8 cellular contexts compared by ENCODE assay signal in the genomic region with DNA sequence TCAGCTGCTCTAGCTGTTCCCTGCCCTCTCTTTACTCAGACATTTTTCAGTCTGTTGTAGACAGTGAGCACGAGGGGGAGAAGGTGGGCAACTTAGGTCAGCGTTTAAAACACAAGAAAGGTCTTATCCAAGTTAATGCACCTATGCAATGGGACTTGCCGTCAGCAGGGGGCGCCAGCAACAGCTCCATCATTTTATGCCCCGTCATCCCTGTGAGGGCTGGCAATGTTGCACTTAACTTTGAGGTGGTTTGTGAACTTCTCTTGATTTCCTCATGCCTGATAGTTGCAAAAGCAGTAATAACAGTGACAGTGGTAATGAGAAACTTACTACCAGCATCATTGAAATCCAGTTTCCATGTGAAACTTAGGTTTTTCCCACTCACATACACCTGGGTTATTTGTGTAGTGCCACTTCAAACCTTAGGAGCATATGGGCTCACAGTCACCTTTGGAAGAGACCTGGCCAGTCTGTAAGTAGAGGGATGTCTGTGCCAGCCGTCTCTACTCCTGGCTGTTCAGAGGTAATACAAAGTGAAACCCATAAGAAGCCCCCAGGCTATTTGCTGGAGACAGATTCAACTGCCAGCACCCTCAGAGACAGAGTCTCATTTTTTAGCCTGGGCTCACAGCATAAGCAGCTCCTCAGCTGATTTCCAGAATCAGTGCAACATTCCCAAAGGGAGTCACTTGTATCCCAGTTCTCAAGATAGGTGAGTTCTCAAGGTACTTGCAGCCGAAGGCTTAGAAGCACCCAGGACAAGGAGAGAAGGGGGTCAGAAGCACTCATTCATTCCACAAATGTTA. TPM values are rescaled to one million over a fixed set of nuclear protein-coding genes. Genes with fewer than 3 reads are reported as not detected.
A peak's percentile ranks its signal among the peaks of the same experiment; 100 is the strongest.
DNase-seq lines count a peak whose midpoint lies in the region; ATAC-seq and TF ChIP-seq lines count a peak whose summit lies in the region.

No MANE protein-coding gene starts in this region.

- H3K36me3 Mint-ChIP-seq in T-cell = peaks cover 31% of the 10 kb centered on the region

- TF ChIP-seq CTCF in sigmoid colon (IDR thresholded peaks at IDR 0.05) = peak; percentile 43 to 88 (median 74)

- peak overlapping the region; percentile 7 to 77 (median 40) for H3K27ac ChIP-seq in sigmoid colon

- H3K4me3 ChIP-seq in adipocyte (ENCODE audit: low read length) (peak overlapping the region; percentile 13), sigmoid colon (no peak overlapping the region)

- no peak for TF ChIP-seq POLR2A in sigmoid colon (IDR thresholded peaks at IDR 0.05)

- H3K4me1 ChIP-seq in adipocyte (ENCODE audit: control insufficient read depth, insufficient read depth, low read length) (peaks cover 48% of the 10 kb centered on the region), sigmoid colon (peaks cover 0 to 17% (median 8%) of the 10 kb centered on the region in 4 donors)

- peaks cover 57% of the 10 kb centered on the region for H3K36me3 ChIP-seq in adipocyte (ENCODE audit: control insufficient read depth, insufficient read depth, low read length, severe bottlenecking)
- H3K36me3 ChIP-seq in sigmoid colon = peaks cover 6 to 68% (median 29%) of the 10 kb centered on the region in 4 donors

- H3K9me3 ChIP-seq in adipocyte (ENCODE audit: control insufficient read depth, low read length) (no peaks in the 10 kb centered on the region), sigmoid colon (no peaks in the 10 kb centered on the region)

- no peak for TF ChIP-seq EP300 in sigmoid colon (IDR thresholded peaks at IDR 0.05)

- H3K4me3 Mint-ChIP-seq in T-cell = no peak overlapping the region

- CTCF ChIA-PET in T-cell (lab: Charles Lee) = interaction anchor here (0.5 to 8.9 kb wide), 15 partner anchors 9 to 207 kb away, joined by 3 to 139 read pairs (median 5); a partner anchor contains a TSS

- H3K27ac Mint-ChIP-seq in T-cell = peak overlapping the region; percentile 39 to 58

- no peaks in the 10 kb centered on the region for H3K9me3 Mint-ChIP-seq in T-cell

- peaks cover 8 to 13% (median 9%) of the 10 kb centered on the region in 3 donors for H3K4me1 Mint-ChIP-seq in T-cell

- peak overlapping the region; percentile 71 for H3K9ac ChIP-seq in adipocyte (ENCODE audit: low read length)

- intact Hi-C loops in left cardiac atrium (cut with DNase I) = loop anchor here in 1 of 2 donors (10.0 kb wide), 1 partner anchor 165 kb away; a partner anchor contains a TSS
- intact Hi-C loops in sigmoid colon (cut with DNase I) = loop anchor here (1.0 kb wide), 1 partner anchor 53 kb away; no protein-coding TSS in a partner anchor

- peak; percentile 40 for DNase-seq in NCI-H1436 (lab: John Stamatoyannopoulos, UW)
- no peak for DNase-seq in NCI-H1436 treated with DMSO at 0.1 percent for 48 hours (lab: John Stamatoyannopoulos, UW)
- DNase-seq in LHCN-M2 (ENCODE audit: low read depth) = peak; percentile 89
- DNase-seq in T-cell = peak; percentile 48 to 81 (median 72)
- peak; percentile 94 for DNase-seq in adipocyte (ENCODE audit: low read depth)
- peak; percentile 80 for DNase-seq in left cardiac atrium
- peak; percentile 81 for DNase-seq in sigmoid colon
- no peak for DNase-seq in NCI-H187 (lab: John Stamatoyannopoulos, UW)

- WGBS in sigmoid colon, 2 donors = 31 to 32% methylated on average over 7 of the region's 7 CpGs

- ATAC-seq in T-cell (replicated peaks in 1 of 4) = peak; percentile 75 to 82 (median 80)
- peak; percentile 34 to 38 for ATAC-seq in left cardiac atrium

- H3K27me3 ChIP-seq in adipocyte (replicated peaks; ENCODE audit: control insufficient read depth, insufficient read depth, low read length) (no peaks in the 10 kb centered on the region), sigmoid colon (no peaks in the 10 kb centered on the region)

- POLR2A ChIA-PET in T-cell (lab: Charles Lee) = no interaction called here

- no peaks in the 10 kb centered on the region for H3K27me3 Mint-ChIP-seq in T-cell

RNA-seq across cellular contexts. Expression of a gene that starts 44.8 kb away (rescaled TPM):
- total RNA-seq in LHCN-M2 (2014; rRNA removed) = 775 and 1,134 TPM in 2 replicates
- 274 TPM for polyA plus RNA-seq in LHCN-M2 (2012)
- 10 to 100 TPM in 1 of 5 donors, 1 to 10 TPM in 4; 1.4 to 11.2 (median 2.2) TPM for total RNA-seq in T-cell
- total RNA-seq in left cardiac atrium = 100 to 1,000 TPM; 103 to 222 TPM
- total RNA-seq in sigmoid colon = 100 to 1,000 TPM; 111 to 230 (median 147) TPM
- polyA plus RNA-seq in sigmoid colon = 100 to 1,000 TPM; 329 to 368 (median 342) TPM

RNA-seq across cellular contexts. Expression of a gene that starts 46.1 kb away (rescaled TPM):
- total RNA-seq in LHCN-M2 (2014; rRNA removed) = 66.4 and 105 TPM in 2 replicates
- polyA plus RNA-seq in LHCN-M2 (2012) = 192 TPM
- 100 to 1,000 TPM; 108 to 149 (median 140) TPM for total RNA-seq in T-cell
- 10 to 100 TPM; 64.9 to 88.9 TPM for total RNA-seq in left cardiac atrium
- total RNA-seq in sigmoid colon = 10 to 100 TPM; 34.8 to 64.3 (median 38.4) TPM
- 100 to 1,000 TPM in 2 of 3 donors, 10 to 100 TPM in 1; 62.5 to 304 (median 188) TPM for polyA plus RNA-seq in sigmoid colon

Comparison
In these comparisons a context has a peak if more than half of its experiments do, and no peak if none do; other contexts are left out.
1. DNase-seq: peak in NCI-H1436 (single experiment), LHCN-M2 (single experiment), T-cell (34 of 34), adipocyte (single experiment), left cardiac atrium (single experiment) and sigmoid colon (single experiment); none in NCI-H1436 treated with DMSO at 0.1 percent for 48 hours (single experiment) and NCI-H187 (0 of 2).
2. RNA of a gene that starts 44.8 kb away (total RNA-seq): 775 to 1,134 TPM in LHCN-M2, 103 to 222 TPM in left cardiac atrium and 111 to 230 TPM in sigmoid colon; 1.4 to 11.2 TPM in T-cell; every median in the first group is over 4 times any median in the second.